23 cellular contexts compared by ENCODE assay signal in genomic region chr1:165549908-165550480, GRCh38. TPM values are rescaled to one million over a fixed set of nuclear protein-coding genes. Genes with fewer than 3 reads are reported as not detected.
"Had no signal": no experiment of that assay in that cellular context is flagged by ENCODE, and none has a peak within 500 bp of the region (broad histone marks: within the 10 kb centered on the region; RNA-seq: fewer than 3 reads in every experiment).

No MANE protein-coding gene starts in this region.

- H3K27ac ChIP-seq: coronary artery, heart left ventricle, pancreas had no signal

- H3K9me3 ChIP-seq: heart left ventricle, pancreas had no signal

- ATAC-seq: pancreas; stimulated activated naive CD8-positive, alpha-beta T cell treated with anti-CD3 and anti-CD28 coated beads, Interleukin-15, Interleukin-2, amounts not matched to agents 100 U/mL and 50 U/mL, for 24 hours had no signal

- H3K4me1 ChIP-seq: pancreas had no signal

- DNase-seq: activated B cell treated with CpG ODN at 0.5 μM for 24 hours; activated CD4-positive, alpha-beta T cell treated with anti-CD3 and anti-CD28 coated beads, Interleukin-2, amount 10 ng/mL, durations not matched to agents 24 days and 14 days; activated naive CD4-positive, alpha-beta T cell treated with anti-CD3 and anti-CD28 coated beads, Interleukin-2, amount 10 ng/mL, durations not matched to agents 7 days and 5 days; activated T-cell treated with anti-CD3 and anti-CD28 coated beads for 4 hours; caudate nucleus; effector CD4-positive, alpha-beta T cell; foreskin melanocyte; heart left ventricle; pancreas; stimulated activated CD4-positive, alpha-beta T cell treated with anti-CD3 and anti-CD28 coated beads, Interleukin-4, amount 100 ng/mL, for 1 hour; stimulated activated CD8-positive, alpha-beta memory T cell treated with anti-CD3 and anti-CD28 coated beads, Interleukin-4, amount 100 ng/mL, for 48 hours; stimulated activated naive CD8-positive, alpha-beta T cell treated with anti-CD3 and anti-CD28 coated beads, Interleukin-15, Interleukin-2, amounts not matched to agents 100 U/mL and 50 U/mL, for 24 hours had no signal

- H3K4me3 ChIP-seq: coronary artery, heart left ventricle, pancreas had no signal

- H3K36me3 ChIP-seq: heart left ventricle, pancreas had no signal

- H3K27me3 ChIP-seq: pancreas had no signal

RNA-seq across cellular contexts. Expression of gene LRRC52, which starts 6.2 kb away (rescaled TPM):
- total RNA-seq: activated B cell treated with CpG ODN at 0.5 μM for 24 hours; activated CD4-positive, alpha-beta T cell treated with anti-CD3 and anti-CD28 coated beads, Interleukin-2, amount 10 ng/mL, durations not matched to agents 24 days and 14 days; activated CD8-positive, alpha-beta memory T cell treated with anti-CD3 and anti-CD28 coated beads for 36 hours; activated T-helper 2 cell treated with anti-CD3 and anti-CD28 coated beads, Interferon-gamma antibody, Interleukin-2, Interleukin-4, amounts not matched to agents 10 μg/mL and 5 μg/mL and 100 μg/mL, durations not matched to agents 14 hours and 24 hours and 36 hours; endothelial cell of umbilical vein; liver; mesothelial cell of epicardium; myocyte; neural crest cell; pancreas; temporal lobe; urinary bladder had no signal
- polyA plus RNA-seq: adipose tissue, endothelial cell of umbilical vein, liver, pancreas, urinary bladder had no signal
